In the genomic region with DNA sequence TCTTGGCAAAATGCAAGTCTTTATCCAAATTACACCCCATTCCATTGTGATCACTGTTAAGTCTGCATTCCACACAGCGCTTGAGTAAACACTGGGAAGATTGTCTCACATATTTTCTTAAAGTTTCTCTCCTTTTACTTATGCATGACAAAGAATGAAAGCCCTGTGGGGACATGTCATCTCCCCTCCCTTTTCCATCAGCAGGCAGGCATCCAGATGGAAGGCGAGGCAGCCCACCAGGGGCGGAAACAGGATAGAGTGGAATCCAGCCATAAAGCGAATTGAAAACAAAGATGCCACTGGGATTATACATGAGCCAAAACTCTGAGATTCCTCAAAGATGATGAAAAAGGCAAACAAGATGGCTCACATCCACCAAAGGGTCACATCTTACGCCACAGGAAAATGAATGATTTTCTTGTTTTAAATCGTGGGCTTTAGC, we compare ENCODE assay signal across 10 cellular contexts.
DNase-seq lines count a peak whose midpoint lies in the region; ATAC-seq and TF ChIP-seq lines count a peak whose summit lies in the region.
"Had no signal": no experiment of that assay in that cellular context is flagged by ENCODE, and none has a peak within 500 bp of the region (broad histone marks: within the 10 kb centered on the region; RNA-seq: fewer than 3 reads in every experiment).

No MANE protein-coding gene starts in this region.

- H3K27ac Mint-ChIP-seq in neural crest cell (ENCODE audit: unreplicated experiment), result peak overlapping the region; percentile 92
- H3K27ac Mint-ChIP-seq: activated naive CD4-positive, alpha-beta T cell treated with anti-CD3 and anti-CD28 coated beads, Interleukin-2, amount 10 ng/mL, durations not matched to agents 7 days and 5 days had no signal

- peaks cover 3% of the 10 kb centered on the region for H3K36me3 ChIP-seq in SJCRH30

- H3K36me3 Mint-ChIP-seq in neural crest cell (ENCODE audit: low read depth), result peaks cover 22% of the 10 kb centered on the region

- intact Hi-C loops in posterior vena cava (cut with DNase I), result no loop called here

- H3K4me3 ChIP-seq in fibroblast of pulmonary artery (replicated peaks; ENCODE audit: low read depth, low read length), result no peak overlapping the region
- H3K4me3 ChIP-seq in SJCRH30, result no peak overlapping the region
- H3K4me3 ChIP-seq: skin epidermis had no signal

- H3K4me1 Mint-ChIP-seq in neural crest cell, result peaks cover 40% of the 10 kb centered on the region

- peak; percentile 8 for TF ChIP-seq CTCF in fibroblast of pulmonary artery (IDR thresholded peaks at IDR 0.05; ENCODE audit: low read length, missing control alignments)
- no peak for TF ChIP-seq CTCF in neural crest cell (conservative IDR thresholded peaks at IDR 0.05)
- TF ChIP-seq CTCF in GM10266 (IDR thresholded peaks at IDR 0.05; ENCODE audit: control insufficient read depth, insufficient read depth, low read depth, missing control alignments), result no peak

- peak; percentile 98 for DNase-seq in EL
- DNase-seq in RPMI7951 (ENCODE audit: low read depth), result peak; percentile 81
- DNase-seq in fibroblast of pulmonary artery (ENCODE audit: low read depth), result peak; percentile 96
- no peak for DNase-seq in neural crest cell (ENCODE audit: low read depth, low spot score)
- DNase-seq in GM10266 (ENCODE audit: extremely low spot score), result no peak
- no peak for DNase-seq in posterior vena cava (ENCODE audit: low spot score)
- no peak for DNase-seq in SJCRH30
- DNase-seq: activated naive CD4-positive, alpha-beta T cell treated with anti-CD3 and anti-CD28 coated beads, Interleukin-2, amount 10 ng/mL, durations not matched to agents 7 days and 5 days had no signal

- peaks cover 23% of the 10 kb centered on the region for H3K4me1 ChIP-seq in SJCRH30

- no peaks in the 10 kb centered on the region for H3K9me3 ChIP-seq in SJCRH30 (replicated peaks)

- H3K27me3 Mint-ChIP-seq in neural crest cell (ENCODE audit: low read depth), result no peaks in the 10 kb centered on the region

- H3K4me3 Mint-ChIP-seq in neural crest cell, result no peak overlapping the region
- H3K4me3 Mint-ChIP-seq: activated naive CD4-positive, alpha-beta T cell treated with anti-CD3 and anti-CD28 coated beads, Interleukin-2, amount 10 ng/mL, durations not matched to agents 7 days and 5 days had no signal

- H3K9me3 Mint-ChIP-seq in neural crest cell, result peaks cover 7% of the 10 kb centered on the region

- ATAC-seq in HG02884 (IDR thresholded peaks at IDR 0.05; ENCODE audit: unreplicated experiment), result no peak

- H3K27ac ChIP-seq in SJCRH30, result no peak overlapping the region; the same call in 1 of the 2 replicates

- no peaks in the 10 kb centered on the region for H3K27me3 ChIP-seq in SJCRH30

Comparison
In these comparisons a context has a peak if more than half of its experiments do, and no peak if none do; other contexts are left out.
1. DNase-seq: peak in EL (single experiment), RPMI7951 (single experiment) and fibroblast of pulmonary artery (single experiment); none in neural crest cell (single experiment), GM10266 (single experiment), posterior vena cava (single experiment) and SJCRH30 (0 of 2).